In the genomic region with DNA sequence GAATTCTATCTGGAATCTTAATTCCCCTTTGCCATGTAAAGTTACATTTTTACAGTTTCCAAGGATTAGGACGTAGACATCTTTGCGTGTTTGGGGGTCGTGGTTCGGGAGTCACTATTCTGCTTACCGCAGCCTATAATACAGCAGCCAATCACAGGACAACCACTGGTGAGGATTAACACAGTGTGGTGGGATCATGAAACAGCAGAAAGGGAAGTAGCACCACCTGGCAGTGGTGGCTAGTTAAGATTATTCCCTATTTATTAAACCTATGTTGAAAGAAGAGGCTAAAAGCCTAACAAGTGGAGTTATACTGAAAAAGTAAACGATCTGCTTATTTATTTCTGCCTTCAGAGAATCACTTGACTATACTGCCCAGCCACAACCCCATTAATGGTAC, we compare ENCODE assay signal across 1 cellular context.
TF ChIP-seq lines count a peak whose summit lies in the region.

No MANE protein-coding gene starts in this region.

TF ChIP-seq in WTC11, 78 proteins besides CTCF, POLR2A, EP300 and RAD21 (continued from another document):
- TF ChIP-seq, protein P1, sequence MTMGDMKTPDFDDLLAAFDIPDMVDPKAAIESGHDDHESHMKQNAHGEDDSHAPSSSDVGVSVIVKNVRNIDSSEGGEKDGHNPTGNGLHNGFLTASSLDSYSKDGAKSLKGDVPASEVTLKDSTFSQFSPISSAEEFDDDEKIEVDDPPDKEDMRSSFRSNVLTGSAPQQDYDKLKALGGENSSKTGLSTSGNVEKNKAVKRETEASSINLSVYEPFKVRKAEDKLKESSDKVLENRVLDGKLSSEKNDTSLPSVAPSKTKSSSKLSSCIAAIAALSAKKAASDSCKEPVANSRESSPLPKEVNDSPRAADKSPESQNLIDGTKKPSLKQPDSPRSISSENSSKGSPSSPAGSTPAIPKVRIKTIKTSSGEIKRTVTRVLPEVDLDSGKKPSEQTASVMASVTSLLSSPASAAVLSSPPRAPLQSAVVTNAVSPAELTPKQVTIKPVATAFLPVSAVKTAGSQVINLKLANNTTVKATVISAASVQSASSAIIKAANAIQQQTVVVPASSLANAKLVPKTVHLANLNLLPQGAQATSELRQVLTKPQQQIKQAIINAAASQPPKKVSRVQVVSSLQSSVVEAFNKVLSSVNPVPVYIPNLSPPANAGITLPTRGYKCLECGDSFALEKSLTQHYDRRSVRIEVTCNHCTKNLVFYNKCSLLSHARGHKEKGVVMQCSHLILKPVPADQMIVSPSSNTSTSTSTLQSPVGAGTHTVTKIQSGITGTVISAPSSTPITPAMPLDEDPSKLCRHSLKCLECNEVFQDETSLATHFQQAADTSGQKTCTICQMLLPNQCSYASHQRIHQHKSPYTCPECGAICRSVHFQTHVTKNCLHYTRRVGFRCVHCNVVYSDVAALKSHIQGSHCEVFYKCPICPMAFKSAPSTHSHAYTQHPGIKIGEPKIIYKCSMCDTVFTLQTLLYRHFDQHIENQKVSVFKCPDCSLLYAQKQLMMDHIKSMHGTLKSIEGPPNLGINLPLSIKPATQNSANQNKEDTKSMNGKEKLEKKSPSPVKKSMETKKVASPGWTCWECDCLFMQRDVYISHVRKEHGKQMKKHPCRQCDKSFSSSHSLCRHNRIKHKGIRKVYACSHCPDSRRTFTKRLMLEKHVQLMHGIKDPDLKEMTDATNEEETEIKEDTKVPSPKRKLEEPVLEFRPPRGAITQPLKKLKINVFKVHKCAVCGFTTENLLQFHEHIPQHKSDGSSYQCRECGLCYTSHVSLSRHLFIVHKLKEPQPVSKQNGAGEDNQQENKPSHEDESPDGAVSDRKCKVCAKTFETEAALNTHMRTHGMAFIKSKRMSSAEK (CRISPR knock-in tag; IDR thresholded peaks at IDR 0.05; ENCODE audit: borderline replicate concordance), result no peak
- no peak for TF ChIP-seq RELA (CRISPR knock-in tag; IDR thresholded peaks at IDR 0.05; ENCODE audit: borderline replicate concordance)
- TF ChIP-seq SMAD3 (CRISPR knock-in tag; IDR thresholded peaks at IDR 0.05; ENCODE audit: borderline replicate concordance), result no peak
